In the genomic region with DNA sequence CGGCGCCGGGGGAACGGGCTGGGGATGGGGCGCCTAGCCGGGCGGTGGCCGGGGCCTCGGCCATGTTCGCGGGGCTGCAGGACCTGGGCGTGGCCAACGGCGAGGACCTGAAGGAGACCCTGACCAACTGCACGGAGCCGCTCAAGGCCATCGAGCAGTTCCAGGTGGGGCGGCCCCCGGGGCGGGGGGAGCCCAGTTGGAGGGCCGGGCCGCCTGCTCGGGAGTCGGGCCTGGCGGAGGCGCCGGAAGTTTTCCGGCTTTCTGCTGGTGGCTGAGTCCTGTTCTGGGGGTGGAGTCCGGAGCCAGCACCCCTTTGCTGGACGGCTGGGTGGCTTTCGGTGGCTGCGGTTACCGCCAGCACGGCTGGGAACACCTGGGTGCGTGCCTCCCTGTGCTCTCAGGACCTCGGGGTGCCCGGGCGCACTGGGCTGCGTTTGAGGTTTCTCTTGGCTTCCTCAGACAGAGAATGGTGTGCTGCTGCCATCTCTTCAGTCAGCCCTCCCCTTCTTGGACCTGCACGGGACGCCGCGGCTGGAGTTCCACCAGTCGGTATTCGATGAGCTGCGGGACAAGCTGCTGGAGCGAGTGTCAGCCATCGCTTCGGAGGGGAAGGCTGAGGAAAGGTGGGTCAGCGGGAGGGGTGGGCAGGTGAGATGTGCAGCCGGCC, we compare ENCODE assay signal across 9 cellular contexts. TPM values are rescaled to one million over a fixed set of nuclear protein-coding genes. Genes with fewer than 3 reads are reported as not detected.
DNase-seq lines count a peak whose midpoint lies in the region; ATAC-seq, FAIRE-seq and TF ChIP-seq lines count a peak whose summit lies in the region.
"Had no signal": no experiment of that assay in that cellular context is flagged by ENCODE, and none has a peak within 500 bp of the region (broad histone marks: within the 10 kb centered on the region; RNA-seq: fewer than 3 reads in every experiment).

No MANE protein-coding gene starts in this region.

- intact Hi-C loops in right lobe of liver (cut with DNase I) (no loop called here), thyroid gland (cut with DNase I) (no loop called here)

- ATAC-seq in GM21515 (IDR thresholded peaks at IDR 0.05; ENCODE audit: unreplicated experiment) (peak; percentile 15), right lobe of liver (peak in 3 of 4 donors; percentile 8 to 20 (median 14))

- H3K4me3 ChIP-seq in bronchial epithelial cell (ENCODE audit: low read depth, low read length) (peak overlapping the region; percentile 89), right lobe of liver (peak overlapping the region; percentile 97 to 100 (median 98)), thyroid gland (replicated peaks in 1 of 3) (peak overlapping the region; percentile 68 to 78 (median 68))

- TF ChIP-seq CTCF in bronchial epithelial cell (IDR thresholded peaks at IDR 0.05; ENCODE audit: insufficient read depth, low read length, severe bottlenecking) (no peak), right lobe of liver (IDR thresholded peaks at IDR 0.05) (no peak), thyroid gland (IDR thresholded peaks at IDR 0.05) (no peak)

- 3% methylated on average over 12 of the region's 51 CpGs for WGBS in right lobe of liver (ENCODE audit: insufficient coverage, low coverage, low lambda C conversion rate, missing lambda C conversion rate)
- 5 to 6% methylated on average over 4 to 27 of the region's 51 CpGs for WGBS in thyroid gland, 2 donors

- peaks cover 9% of the 10 kb centered on the region for H3K36me3 ChIP-seq in bronchial epithelial cell (ENCODE audit: control insufficient read depth, insufficient read depth, low read length)
- H3K36me3 ChIP-seq in right lobe of liver: peaks cover 0 to 19% (median 0%) of the 10 kb centered on the region in 4 donors
- peaks cover 0 to 8% of the 10 kb centered on the region in 2 donors for H3K36me3 ChIP-seq in thyroid gland

- FAIRE-seq in bronchial epithelial cell (lab: Jason Lieb, UNC): no peak
- FAIRE-seq: TTC549 had no signal

- H3K27ac ChIP-seq in right lobe of liver: peak overlapping the region; percentile 36 to 70 (median 54)
- no peak overlapping the region for H3K27ac ChIP-seq in thyroid gland

- H3K27me3 ChIP-seq in bronchial epithelial cell (ENCODE audit: control insufficient read depth, insufficient read depth, low read length): no peaks in the 10 kb centered on the region
- H3K27me3 ChIP-seq in right lobe of liver: no peaks in the 10 kb centered on the region
- no peaks in the 10 kb centered on the region for H3K27me3 ChIP-seq in thyroid gland

- H3K9me3 ChIP-seq in right lobe of liver (no peaks in the 10 kb centered on the region), thyroid gland (no peaks in the 10 kb centered on the region)

- H3K4me1 ChIP-seq in right lobe of liver (peaks cover 0 to 16% (median 3%) of the 10 kb centered on the region in 4 donors), thyroid gland (peaks cover 16 to 22% of the 10 kb centered on the region in 2 donors)

- DNase-seq in COLO668 (lab: John Stamatoyannopoulos, UW; ENCODE audit: unreplicated experiment): peak; percentile 80
- DNase-seq in NCI-H2196 (lab: John Stamatoyannopoulos, UW; ENCODE audit: unreplicated experiment): peak; percentile 36
- DNase-seq in bronchial epithelial cell (ENCODE audit: low read depth): no peak
- peak in 1 of 3 donors; percentile 73 for DNase-seq in right lobe of liver
- DNase-seq in thyroid gland: peak; percentile 34 to 62
- no peak for DNase-seq in GF-D8 (lab: John Stamatoyannopoulos, UW)
- DNase-seq in erythroblast (lab: John Stamatoyannopoulos, UW): no peak

- TF ChIP-seq POLR2A in right lobe of liver (IDR thresholded peaks at IDR 0.05) (no peak), thyroid gland (IDR thresholded peaks at IDR 0.05) (no peak), erythroblast (IDR thresholded peaks at IDR 0.05; ENCODE audit: low read length) (no peak)

RNA-seq across cellular contexts. Expression of a gene that starts 0.5 kb away (rescaled TPM):
- 59.8 and 67.9 TPM in 2 replicates for total RNA-seq in bronchial epithelial cell
- 10 to 100 TPM; 15.6 to 21.6 (median 20.1) TPM for total RNA-seq in right lobe of liver
- total RNA-seq in thyroid gland: 10 to 100 TPM; 29.8 to 39.1 (median 32.4) TPM

RNA-seq across cellular contexts. Expression of a gene that starts 4.5 kb away (rescaled TPM):
- total RNA-seq in bronchial epithelial cell (not detected in 2 replicates), right lobe of liver (not detected), thyroid gland (not detected)

RNA-seq across cellular contexts. Expression of a gene that starts 14.5 kb away (rescaled TPM):
- total RNA-seq in bronchial epithelial cell (82.7 and 193 TPM in 2 replicates), right lobe of liver (100 to 1,000 TPM in 5 of 6 experiments, 10 to 100 TPM in 1; 88.4 to 274 (median 124) TPM), thyroid gland (100 to 1,000 TPM; 181 to 757 (median 487) TPM)

RNA-seq across cellular contexts. Expression of a gene that starts 21.9 kb away (rescaled TPM):
- total RNA-seq in bronchial epithelial cell: 18.7 and 25.0 TPM in 2 replicates
- 1 to 10 TPM; 2.2 to 4.9 (median 3.7) TPM for total RNA-seq in right lobe of liver
- 10 to 100 TPM; 10.8 to 14.7 (median 12.0) TPM for total RNA-seq in thyroid gland

RNA-seq across cellular contexts. Expression of a gene that starts 24.9 kb away (rescaled TPM):
- total RNA-seq in bronchial epithelial cell: not detected in 2 replicates
- not detected for total RNA-seq in right lobe of liver
- under 1 TPM in 1 of 4 donors, not detected in 3; 0.33 TPM for total RNA-seq in thyroid gland

Comparison
In these comparisons a context has a peak if more than half of its experiments do, and no peak if none do; other contexts are left out.
1. DNase-seq: peak in COLO668 (single experiment), NCI-H2196 (single experiment) and thyroid gland (2 of 2); none in bronchial epithelial cell (single experiment), GF-D8 (single experiment) and erythroblast (0 of 2).
2. H3K27ac ChIP-seq: peak in right lobe of liver (3 of 3); none in thyroid gland (0 of 3).
3. Peak in every context shown above with its lines, with median percentiles within 50 percentile points of each other: H3K4me3 ChIP-seq.